In genomic region chr19:610071-610800, GRCh38 we compare ENCODE assay signal across 1 cellular context.
TF ChIP-seq lines count a peak whose summit lies in the region.

No MANE protein-coding gene starts in this region.

TF ChIP-seq in HepG2, 621 proteins besides CTCF, POLR2A, EP300 and RAD21:
- no peak for TF ChIP-seq WIZ (CRISPR knock-in tag; IDR thresholded peaks at IDR 0.05)
- 0 out of 2 replicates have a peak, but pooled peaks have one; percentile 40 for TF ChIP-seq HNRNPL (IDR thresholded peaks at IDR 0.05; ENCODE audit: low read depth, low read length)
TF ChIP-seq in HepG2: peak in this region for 1.
